Comparison of ENCODE assay signal across 2 cellular contexts in the genomic region with DNA sequence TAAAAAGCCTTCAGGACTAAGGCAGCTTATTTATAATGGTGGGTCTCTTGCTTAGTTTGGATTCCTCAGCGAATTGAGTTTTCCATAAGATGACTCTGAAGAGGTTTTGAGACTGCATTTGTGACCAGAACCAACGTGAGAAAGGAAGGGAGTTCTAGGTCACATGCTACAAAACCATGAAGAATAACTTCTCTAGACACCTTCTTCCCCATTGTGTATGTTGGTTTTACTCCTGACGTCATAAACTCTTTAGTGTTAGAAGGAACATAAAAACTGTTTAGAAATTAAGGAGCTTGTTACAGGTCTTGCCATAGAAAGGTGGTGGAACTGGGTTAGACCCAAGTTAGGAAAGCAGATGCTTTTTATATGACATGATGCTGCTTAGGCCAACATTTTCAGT.
TF ChIP-seq lines count a peak whose summit lies in the region.

No MANE protein-coding gene starts in this region.

TF ChIP-seq in A549, 52 proteins besides CTCF, POLR2A, EP300 and RAD21:
- TF ChIP-seq CEBPB (IDR thresholded peaks at IDR 0.05) (no peak), HEYL (CRISPR knock-in tag; IDR thresholded peaks at IDR 0.05) (no peak), NFE2L2 (conservative IDR thresholded peaks at IDR 0.05; ENCODE audit: low read length) (no peak), FOSL2 (IDR thresholded peaks at IDR 0.05) (no peak), FOSL2 (CRISPR knock-in tag; IDR thresholded peaks at IDR 0.05) (no peak), TP53 (CRISPR knock-in tag; IDR thresholded peaks at IDR 0.05) (no peak), CHD2 (IDR thresholded peaks at IDR 0.05; ENCODE audit: low read length, partially characterized antibody) (no peak), RCOR1 (IDR thresholded peaks at IDR 0.05; ENCODE audit: low read depth, low read length) (no peak), RFX5 (IDR thresholded peaks at IDR 0.05) (no peak), CBX2 (IDR thresholded peaks at IDR 0.05; ENCODE audit: borderline replicate concordance, low read depth) (no peak)
- TF ChIP-seq, protein P1, sequence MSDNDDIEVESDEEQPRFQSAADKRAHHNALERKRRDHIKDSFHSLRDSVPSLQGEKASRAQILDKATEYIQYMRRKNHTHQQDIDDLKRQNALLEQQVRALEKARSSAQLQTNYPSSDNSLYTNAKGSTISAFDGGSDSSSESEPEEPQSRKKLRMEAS (IDR thresholded peaks at IDR 0.05): no peak
- TF ChIP-seq, protein P2, sequence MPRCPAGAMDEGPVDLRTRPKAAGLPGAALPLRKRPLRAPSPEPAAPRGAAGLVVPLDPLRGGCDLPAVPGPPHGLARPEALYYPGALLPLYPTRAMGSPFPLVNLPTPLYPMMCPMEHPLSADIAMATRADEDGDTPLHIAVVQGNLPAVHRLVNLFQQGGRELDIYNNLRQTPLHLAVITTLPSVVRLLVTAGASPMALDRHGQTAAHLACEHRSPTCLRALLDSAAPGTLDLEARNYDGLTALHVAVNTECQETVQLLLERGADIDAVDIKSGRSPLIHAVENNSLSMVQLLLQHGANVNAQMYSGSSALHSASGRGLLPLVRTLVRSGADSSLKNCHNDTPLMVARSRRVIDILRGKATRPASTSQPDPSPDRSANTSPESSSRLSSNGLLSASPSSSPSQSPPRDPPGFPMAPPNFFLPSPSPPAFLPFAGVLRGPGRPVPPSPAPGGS (IDR thresholded peaks at IDR 0.05): no peak
- TF ChIP-seq, protein P3, sequence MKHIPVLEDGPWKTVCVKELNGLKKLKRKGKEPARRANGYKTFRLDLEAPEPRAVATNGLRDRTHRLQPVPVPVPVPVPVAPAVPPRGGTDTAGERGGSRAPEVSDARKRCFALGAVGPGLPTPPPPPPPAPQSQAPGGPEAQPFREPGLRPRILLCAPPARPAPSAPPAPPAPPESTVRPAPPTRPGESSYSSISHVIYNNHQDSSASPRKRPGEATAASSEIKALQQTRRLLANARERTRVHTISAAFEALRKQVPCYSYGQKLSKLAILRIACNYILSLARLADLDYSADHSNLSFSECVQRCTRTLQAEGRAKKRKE (CRISPR knock-in tag; IDR thresholded peaks at IDR 0.05; ENCODE audit: low read depth): no peak
- TF ChIP-seq, protein P4, sequence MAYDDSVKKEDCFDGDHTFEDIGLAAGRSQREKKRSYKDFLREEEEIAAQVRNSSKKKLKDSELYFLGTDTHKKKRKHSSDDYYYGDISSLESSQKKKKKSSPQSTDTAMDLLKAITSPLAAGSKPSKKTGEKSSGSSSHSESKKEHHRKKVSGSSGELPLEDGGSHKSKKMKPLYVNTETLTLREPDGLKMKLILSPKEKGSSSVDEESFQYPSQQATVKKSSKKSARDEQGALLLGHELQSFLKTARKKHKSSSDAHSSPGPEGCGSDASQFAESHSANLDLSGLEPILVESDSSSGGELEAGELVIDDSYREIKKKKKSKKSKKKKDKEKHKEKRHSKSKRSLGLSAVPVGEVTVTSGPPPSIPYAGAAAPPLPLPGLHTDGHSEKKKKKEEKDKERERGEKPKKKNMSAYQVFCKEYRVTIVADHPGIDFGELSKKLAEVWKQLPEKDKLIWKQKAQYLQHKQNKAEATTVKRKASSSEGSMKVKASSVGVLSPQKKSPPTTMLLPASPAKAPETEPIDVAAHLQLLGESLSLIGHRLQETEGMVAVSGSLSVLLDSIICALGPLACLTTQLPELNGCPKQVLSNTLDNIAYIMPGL (CRISPR knock-in tag; IDR thresholded peaks at IDR 0.05; ENCODE audit: borderline replicate concordance): no peak
- TF ChIP-seq, protein P5, sequence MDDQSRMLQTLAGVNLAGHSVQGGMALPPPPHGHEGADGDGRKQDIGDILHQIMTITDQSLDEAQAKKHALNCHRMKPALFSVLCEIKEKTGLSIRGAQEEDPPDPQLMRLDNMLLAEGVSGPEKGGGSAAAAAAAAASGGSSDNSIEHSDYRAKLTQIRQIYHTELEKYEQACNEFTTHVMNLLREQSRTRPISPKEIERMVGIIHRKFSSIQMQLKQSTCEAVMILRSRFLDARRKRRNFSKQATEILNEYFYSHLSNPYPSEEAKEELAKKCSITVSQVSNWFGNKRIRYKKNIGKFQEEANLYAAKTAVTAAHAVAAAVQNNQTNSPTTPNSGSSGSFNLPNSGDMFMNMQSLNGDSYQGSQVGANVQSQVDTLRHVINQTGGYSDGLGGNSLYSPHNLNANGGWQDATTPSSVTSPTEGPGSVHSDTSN (IDR thresholded peaks at IDR 0.05): no peak
- TF ChIP-seq, protein P6, sequence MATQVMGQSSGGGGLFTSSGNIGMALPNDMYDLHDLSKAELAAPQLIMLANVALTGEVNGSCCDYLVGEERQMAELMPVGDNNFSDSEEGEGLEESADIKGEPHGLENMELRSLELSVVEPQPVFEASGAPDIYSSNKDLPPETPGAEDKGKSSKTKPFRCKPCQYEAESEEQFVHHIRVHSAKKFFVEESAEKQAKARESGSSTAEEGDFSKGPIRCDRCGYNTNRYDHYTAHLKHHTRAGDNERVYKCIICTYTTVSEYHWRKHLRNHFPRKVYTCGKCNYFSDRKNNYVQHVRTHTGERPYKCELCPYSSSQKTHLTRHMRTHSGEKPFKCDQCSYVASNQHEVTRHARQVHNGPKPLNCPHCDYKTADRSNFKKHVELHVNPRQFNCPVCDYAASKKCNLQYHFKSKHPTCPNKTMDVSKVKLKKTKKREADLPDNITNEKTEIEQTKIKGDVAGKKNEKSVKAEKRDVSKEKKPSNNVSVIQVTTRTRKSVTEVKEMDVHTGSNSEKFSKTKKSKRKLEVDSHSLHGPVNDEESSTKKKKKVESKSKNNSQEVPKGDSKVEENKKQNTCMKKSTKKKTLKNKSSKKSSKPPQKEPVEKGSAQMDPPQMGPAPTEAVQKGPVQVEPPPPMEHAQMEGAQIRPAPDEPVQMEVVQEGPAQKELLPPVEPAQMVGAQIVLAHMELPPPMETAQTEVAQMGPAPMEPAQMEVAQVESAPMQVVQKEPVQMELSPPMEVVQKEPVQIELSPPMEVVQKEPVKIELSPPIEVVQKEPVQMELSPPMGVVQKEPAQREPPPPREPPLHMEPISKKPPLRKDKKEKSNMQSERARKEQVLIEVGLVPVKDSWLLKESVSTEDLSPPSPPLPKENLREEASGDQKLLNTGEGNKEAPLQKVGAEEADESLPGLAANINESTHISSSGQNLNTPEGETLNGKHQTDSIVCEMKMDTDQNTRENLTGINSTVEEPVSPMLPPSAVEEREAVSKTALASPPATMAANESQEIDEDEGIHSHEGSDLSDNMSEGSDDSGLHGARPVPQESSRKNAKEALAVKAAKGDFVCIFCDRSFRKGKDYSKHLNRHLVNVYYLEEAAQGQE (IDR thresholded peaks at IDR 0.05): no peak

TF ChIP-seq in HEK293, 187 proteins besides CTCF, POLR2A, EP300 and RAD21:
- TF ChIP-seq, protein P7, sequence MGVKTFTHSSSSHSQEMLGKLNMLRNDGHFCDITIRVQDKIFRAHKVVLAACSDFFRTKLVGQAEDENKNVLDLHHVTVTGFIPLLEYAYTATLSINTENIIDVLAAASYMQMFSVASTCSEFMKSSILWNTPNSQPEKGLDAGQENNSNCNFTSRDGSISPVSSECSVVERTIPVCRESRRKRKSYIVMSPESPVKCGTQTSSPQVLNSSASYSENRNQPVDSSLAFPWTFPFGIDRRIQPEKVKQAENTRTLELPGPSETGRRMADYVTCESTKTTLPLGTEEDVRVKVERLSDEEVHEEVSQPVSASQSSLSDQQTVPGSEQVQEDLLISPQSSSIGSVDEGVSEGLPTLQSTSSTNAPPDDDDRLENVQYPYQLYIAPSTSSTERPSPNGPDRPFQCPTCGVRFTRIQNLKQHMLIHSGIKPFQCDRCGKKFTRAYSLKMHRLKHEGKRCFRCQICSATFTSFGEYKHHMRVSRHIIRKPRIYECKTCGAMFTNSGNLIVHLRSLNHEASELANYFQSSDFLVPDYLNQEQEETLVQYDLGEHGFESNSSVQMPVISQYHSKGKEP (tag by site-specific recombination; IDR thresholded peaks at IDR 0.05): no peak
- no peak for TF ChIP-seq ZNF585B (tag by site-specific recombination; IDR thresholded peaks at IDR 0.05)
- TF ChIP-seq, protein P8, sequence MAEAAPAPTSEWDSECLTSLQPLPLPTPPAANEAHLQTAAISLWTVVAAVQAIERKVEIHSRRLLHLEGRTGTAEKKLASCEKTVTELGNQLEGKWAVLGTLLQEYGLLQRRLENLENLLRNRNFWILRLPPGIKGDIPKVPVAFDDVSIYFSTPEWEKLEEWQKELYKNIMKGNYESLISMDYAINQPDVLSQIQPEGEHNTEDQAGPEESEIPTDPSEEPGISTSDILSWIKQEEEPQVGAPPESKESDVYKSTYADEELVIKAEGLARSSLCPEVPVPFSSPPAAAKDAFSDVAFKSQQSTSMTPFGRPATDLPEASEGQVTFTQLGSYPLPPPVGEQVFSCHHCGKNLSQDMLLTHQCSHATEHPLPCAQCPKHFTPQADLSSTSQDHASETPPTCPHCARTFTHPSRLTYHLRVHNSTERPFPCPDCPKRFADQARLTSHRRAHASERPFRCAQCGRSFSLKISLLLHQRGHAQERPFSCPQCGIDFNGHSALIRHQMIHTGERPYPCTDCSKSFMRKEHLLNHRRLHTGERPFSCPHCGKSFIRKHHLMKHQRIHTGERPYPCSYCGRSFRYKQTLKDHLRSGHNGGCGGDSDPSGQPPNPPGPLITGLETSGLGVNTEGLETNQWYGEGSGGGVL (tag by site-specific recombination; IDR thresholded peaks at IDR 0.05): no peak
- TF ChIP-seq, protein P9, sequence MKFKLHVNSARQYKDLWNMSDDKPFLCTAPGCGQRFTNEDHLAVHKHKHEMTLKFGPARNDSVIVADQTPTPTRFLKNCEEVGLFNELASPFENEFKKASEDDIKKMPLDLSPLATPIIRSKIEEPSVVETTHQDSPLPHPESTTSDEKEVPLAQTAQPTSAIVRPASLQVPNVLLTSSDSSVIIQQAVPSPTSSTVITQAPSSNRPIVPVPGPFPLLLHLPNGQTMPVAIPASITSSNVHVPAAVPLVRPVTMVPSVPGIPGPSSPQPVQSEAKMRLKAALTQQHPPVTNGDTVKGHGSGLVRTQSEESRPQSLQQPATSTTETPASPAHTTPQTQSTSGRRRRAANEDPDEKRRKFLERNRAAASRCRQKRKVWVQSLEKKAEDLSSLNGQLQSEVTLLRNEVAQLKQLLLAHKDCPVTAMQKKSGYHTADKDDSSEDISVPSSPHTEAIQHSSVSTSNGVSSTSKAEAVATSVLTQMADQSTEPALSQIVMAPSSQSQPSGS (tag by site-specific recombination; IDR thresholded peaks at IDR 0.05; ENCODE audit: low read depth): 0 out of 2 replicates have a peak, but pooled peaks have one; percentile 29
- TF ChIP-seq, protein P10, sequence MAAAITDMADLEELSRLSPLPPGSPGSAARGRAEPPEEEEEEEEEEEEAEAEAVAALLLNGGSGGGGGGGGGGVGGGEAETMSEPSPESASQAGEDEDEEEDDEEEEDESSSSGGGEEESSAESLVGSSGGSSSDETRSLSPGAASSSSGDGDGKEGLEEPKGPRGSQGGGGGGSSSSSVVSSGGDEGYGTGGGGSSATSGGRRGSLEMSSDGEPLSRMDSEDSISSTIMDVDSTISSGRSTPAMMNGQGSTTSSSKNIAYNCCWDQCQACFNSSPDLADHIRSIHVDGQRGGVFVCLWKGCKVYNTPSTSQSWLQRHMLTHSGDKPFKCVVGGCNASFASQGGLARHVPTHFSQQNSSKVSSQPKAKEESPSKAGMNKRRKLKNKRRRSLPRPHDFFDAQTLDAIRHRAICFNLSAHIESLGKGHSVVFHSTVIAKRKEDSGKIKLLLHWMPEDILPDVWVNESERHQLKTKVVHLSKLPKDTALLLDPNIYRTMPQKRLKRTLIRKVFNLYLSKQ (tag by site-specific recombination; IDR thresholded peaks at IDR 0.05; ENCODE audit: borderline replicate concordance): no peak
- no peak for TF ChIP-seq ZNF624 (tag by site-specific recombination; IDR thresholded peaks at IDR 0.05)
- TF ChIP-seq ZNF302 (tag by site-specific recombination; IDR thresholded peaks at IDR 0.05; ENCODE audit: low read depth): no peak
- TF ChIP-seq ZFP3 (tag by site-specific recombination; IDR thresholded peaks at IDR 0.05; ENCODE audit: low read depth): no peak
TF ChIP-seq in HEK293: peak in this region for 1.
